ENCODE assay signal across 10 cellular contexts in genomic region chr3:177830411-177830849, GRCh38.
DNase-seq lines count a peak whose midpoint lies in the region; ATAC-seq, FAIRE-seq and TF ChIP-seq lines count a peak whose summit lies in the region.
"Had no signal": no experiment of that assay in that cellular context is flagged by ENCODE, and none has a peak within 500 bp of the region (broad histone marks: within the 10 kb centered on the region; RNA-seq: fewer than 3 reads in every experiment).

No MANE protein-coding gene starts in this region.

- TF ChIP-seq EP300 in A549 (IDR thresholded peaks at IDR 0.05): peak; percentile 32 to 51; a peak in 3 of 5 replicates

- ATAC-seq in A549 (no peak), lower lobe of right lung (peak; percentile 59 to 85)

- peak overlapping the region; percentile 38 for H3K4me2 ChIP-seq in A549
- H3K4me2 ChIP-seq: BLaER1 had no signal

- H3K4me1 ChIP-seq in A549: peaks cover 47% of the 10 kb centered on the region
- H3K4me1 ChIP-seq in lower lobe of right lung: peaks cover 28% of the 10 kb centered on the region
- no peaks in the 10 kb centered on the region for H3K4me1 ChIP-seq in effector memory CD4-positive, alpha-beta T cell (ENCODE audit: control insufficient read depth, insufficient read depth, low read length, poor library complexity, severe bottlenecking)

- H3K36me3 ChIP-seq in lower lobe of right lung: no peaks in the 10 kb centered on the region
- no peaks in the 10 kb centered on the region for H3K36me3 ChIP-seq in effector memory CD4-positive, alpha-beta T cell (ENCODE audit: control insufficient read depth, insufficient read depth, low read length)
- H3K36me3 ChIP-seq: BLaER1 had no signal

- no peaks in the 10 kb centered on the region for H3K27me3 ChIP-seq in lower lobe of right lung (ENCODE audit: low read depth)
- no peaks in the 10 kb centered on the region for H3K27me3 ChIP-seq in effector memory CD4-positive, alpha-beta T cell (replicated peaks; ENCODE audit: control insufficient read depth, insufficient read depth, low read length, poor library complexity, severe bottlenecking)
- H3K27me3 ChIP-seq: BLaER1 had no signal

- H3K4me1 Mint-ChIP-seq in brain: peaks cover 69% of the 10 kb centered on the region

- H3K4me3 ChIP-seq in A549: no peak overlapping the region
- no peak overlapping the region for H3K4me3 ChIP-seq in lower lobe of right lung
- H3K4me3 ChIP-seq in effector memory CD4-positive, alpha-beta T cell (ENCODE audit: insufficient read depth, low read depth, low read length, poor library complexity, severe bottlenecking): no peak overlapping the region
- H3K4me3 ChIP-seq: BLaER1 had no signal

- H3K9me3 ChIP-seq in A549: no peaks in the 10 kb centered on the region
- no peaks in the 10 kb centered on the region for H3K9me3 ChIP-seq in lower lobe of right lung
- H3K9me3 ChIP-seq in effector memory CD4-positive, alpha-beta T cell (ENCODE audit: control insufficient read depth, low read length): no peaks in the 10 kb centered on the region

- intact Hi-C loops in lower lobe of right lung (cut with DNase I): no loop called here

- no peaks in the 10 kb centered on the region for H3K9me3 Mint-ChIP-seq in brain
- H3K9me3 Mint-ChIP-seq: nephron had no signal

- CTCF ChIA-PET in A549 (lab: Yijun Ruan, JAX): no interaction called here

- TF ChIP-seq CTCF in A549 (IDR thresholded peaks at IDR 0.05) (no peak), brain (conservative IDR thresholded peaks at IDR 0.05) (no peak), lower lobe of right lung (IDR thresholded peaks at IDR 0.05) (no peak)

- H3K36me3 Mint-ChIP-seq in brain: no peaks in the 10 kb centered on the region

- DNase-seq in A549 (ENCODE audit: low read depth in 1 of 2, low spot score in 1 of 2) (no peak), NCI-H1105 (lab: John Stamatoyannopoulos, UW) (peak; percentile 78), lower lobe of right lung (no peak), AML-193 (lab: John Stamatoyannopoulos, UW) (no peak), kidney glomerular epithelial cell (lab: John Stamatoyannopoulos, UW) (no peak), pons (ENCODE audit: low spot score) (no peak)
- no peak for DNase-seq in effector memory CD4-positive, alpha-beta T cell

- no peak for TF ChIP-seq POLR2A in A549 (IDR thresholded peaks at IDR 0.05; ENCODE audit: low read length)

- no peak overlapping the region for H3K4me3 Mint-ChIP-seq in brain
- H3K4me3 Mint-ChIP-seq: nephron had no signal

- WGBS in A549 (ENCODE audit: missing lambda C conversion rate): 25% methylated on average over 3 of the region's 3 CpGs

- peak overlapping the region in 4 of 5 experiments; percentile 17 to 86 (median 64) for H3K27ac Mint-ChIP-seq in brain

- no peak for FAIRE-seq in A549 (lab: Jason Lieb, UNC)

- peak overlapping the region; percentile 57 to 82 for H3K27ac ChIP-seq in A549
- H3K27ac ChIP-seq in lower lobe of right lung: peak overlapping the region; percentile 48
- H3K27ac ChIP-seq in effector memory CD4-positive, alpha-beta T cell (ENCODE audit: insufficient read depth, low read length, poor library complexity, severe bottlenecking): no peak overlapping the region
- H3K27ac ChIP-seq: BLaER1 had no signal

- TF ChIP-seq RAD21 in A549 (conservative IDR thresholded peaks at IDR 0.05 in 1 of 2, IDR thresholded peaks at IDR 0.05 in 1 of 2): no peak

- POLR2A ChIA-PET in A549 (lab: Yijun Ruan, JAX): no interaction called here

- H3K27me3 Mint-ChIP-seq in brain: no peaks in the 10 kb centered on the region

TF ChIP-seq in A549, 52 proteins besides CTCF, POLR2A, EP300 and RAD21:
- TF ChIP-seq ESRRA (IDR thresholded peaks at IDR 0.05; ENCODE audit: borderline replicate concordance, low read length): no peak
- TF ChIP-seq ATOH8 (CRISPR knock-in tag; IDR thresholded peaks at IDR 0.05; ENCODE audit: low read depth): no peak
- TF ChIP-seq CEBPB (IDR thresholded peaks at IDR 0.05): no peak
- no peak for TF ChIP-seq KDM5A (IDR thresholded peaks at IDR 0.05)
- no peak for TF ChIP-seq FOSB (CRISPR knock-in tag; IDR thresholded peaks at IDR 0.05)
- TF ChIP-seq HOXB13 (CRISPR knock-in tag; IDR thresholded peaks at IDR 0.05; ENCODE audit: low read depth): no peak
- no peak for TF ChIP-seq FOXS1 (CRISPR knock-in tag; IDR thresholded peaks at IDR 0.05)
- no peak for TF ChIP-seq HOXA7 (CRISPR knock-in tag; IDR thresholded peaks at IDR 0.05)
- no peak for TF ChIP-seq BHLHE40 (IDR thresholded peaks at IDR 0.05; ENCODE audit: low read depth, low read length)
- TF ChIP-seq ZSCAN20 (CRISPR knock-in tag; IDR thresholded peaks at IDR 0.05): no peak
- TF ChIP-seq HOXB5 (CRISPR knock-in tag; IDR thresholded peaks at IDR 0.05): no peak
- TF ChIP-seq NR3C1 (IDR thresholded peaks at IDR 0.05): no peak
- no peak for TF ChIP-seq RCOR1 (IDR thresholded peaks at IDR 0.05; ENCODE audit: low read depth, low read length)
- TF ChIP-seq FOSL2 (IDR thresholded peaks at IDR 0.05): no peak
- TF ChIP-seq FOSL2 (CRISPR knock-in tag; IDR thresholded peaks at IDR 0.05): no peak
- TF ChIP-seq ZFP36 (IDR thresholded peaks at IDR 0.05; ENCODE audit: borderline replicate concordance, partially characterized antibody): no peak
- TF ChIP-seq EHMT2 (IDR thresholded peaks at IDR 0.05; ENCODE audit: low read depth): no peak
- no peak for TF ChIP-seq KDM1A (IDR thresholded peaks at IDR 0.05; ENCODE audit: low read depth)
- no peak for TF ChIP-seq ZNF302 (CRISPR knock-in tag; IDR thresholded peaks at IDR 0.05)
- no peak for TF ChIP-seq USF2 (IDR thresholded peaks at IDR 0.05)

Comparison
In these comparisons a context has a peak if more than half of its experiments do, and no peak if none do; other contexts are left out.
1. ATAC-seq: peak in lower lobe of right lung (2 of 2); none in A549 (0 of 2).